Comparison of ENCODE assay signal across 15 cellular contexts in genomic region chr16:3148256-3149192, GRCh38. TPM values are rescaled to one million over a fixed set of nuclear protein-coding genes. Genes with fewer than 3 reads are reported as not detected.
DNase-seq lines count a peak whose midpoint lies in the region; ATAC-seq and TF ChIP-seq lines count a peak whose summit lies in the region.
"Had no signal": no experiment of that assay in that cellular context is flagged by ENCODE, and none has a peak within 500 bp of the region (broad histone marks: within the 10 kb centered on the region; RNA-seq: fewer than 3 reads in every experiment).

No MANE protein-coding gene starts in this region.

- POLR2A ChIA-PET in activated CD4-positive, alpha-beta T cell treated with anti-CD3 and anti-CD28 coated beads for 36 hours (lab: Charles Lee) = interaction anchor here (0.5 to 2.8 kb wide), 5 partner anchors 12 to 44 kb away, joined by 3 to 16 read pairs (median 4); partner anchors contain the start of gene ZNF213

- intact Hi-C loops in activated CD4-positive, alpha-beta T cell treated with anti-CD3 and anti-CD28 coated beads for 36 hours (cut with DNase I, micrococcal nuclease) = no loop called here

- H3K4me1 Mint-ChIP-seq in activated CD4-positive, alpha-beta T cell treated with anti-CD3 and anti-CD28 coated beads for 36 hours = peaks cover 22% of the 10 kb centered on the region
- H3K4me1 Mint-ChIP-seq in IgD-negative memory B cell = peaks cover 14 to 22% (median 19%) of the 10 kb centered on the region in 3 donors
- H3K4me1 Mint-ChIP-seq in central memory CD8-positive, alpha-beta T cell = peaks cover 37% of the 10 kb centered on the region
- peaks cover 27% of the 10 kb centered on the region for H3K4me1 Mint-ChIP-seq in osteocyte (ENCODE audit: unreplicated experiment)

- H3K36me3 Mint-ChIP-seq in activated CD4-positive, alpha-beta T cell treated with anti-CD3 and anti-CD28 coated beads for 36 hours (ENCODE audit: low read depth) = peaks cover 3% of the 10 kb centered on the region
- H3K36me3 Mint-ChIP-seq in IgD-negative memory B cell = no peaks in the 10 kb centered on the region
- H3K36me3 Mint-ChIP-seq in central memory CD8-positive, alpha-beta T cell (ENCODE audit: insufficient read depth) = peaks cover 36% of the 10 kb centered on the region
- H3K36me3 Mint-ChIP-seq in osteocyte (ENCODE audit: unreplicated experiment) = no peaks in the 10 kb centered on the region

- peak overlapping the region; percentile 79 for H3K4me3 Mint-ChIP-seq in activated CD4-positive, alpha-beta T cell treated with anti-CD3 and anti-CD28 coated beads for 36 hours
- peak overlapping the region; percentile 77 to 100 (median 88) for H3K4me3 Mint-ChIP-seq in IgD-negative memory B cell
- H3K4me3 Mint-ChIP-seq in central memory CD8-positive, alpha-beta T cell = peak overlapping the region; percentile 88
- peak overlapping the region; percentile 83 for H3K4me3 Mint-ChIP-seq in osteocyte (ENCODE audit: unreplicated experiment)

- no peak for DNase-seq in activated CD4-positive, alpha-beta T cell treated with anti-CD3 and anti-CD28 coated beads for 36 hours
- no peak for DNase-seq in activated CD4-positive, alpha-beta T cell treated with anti-CD3 and anti-CD28 coated beads for 48 hours
- no peak for DNase-seq in central memory CD8-positive, alpha-beta T cell (ENCODE audit: low spot score in 2 of 2)
- DNase-seq in osteocyte (ENCODE audit: extremely low spot score, unreplicated experiment) (no peak), NCI-H1694 (lab: John Stamatoyannopoulos, UW) (no peak)
- DNase-seq: DMS79 had no signal

- H3K27ac Mint-ChIP-seq in activated CD4-positive, alpha-beta T cell treated with anti-CD3 and anti-CD28 coated beads for 36 hours = no peak overlapping the region
- H3K27ac Mint-ChIP-seq in IgD-negative memory B cell (peak overlapping the region in 2 of 3 donors; percentile 35 to 91), osteocyte (ENCODE audit: unreplicated experiment) (peak overlapping the region; percentile 88)
- H3K27ac Mint-ChIP-seq in central memory CD8-positive, alpha-beta T cell (ENCODE audit: low read depth) = peak overlapping the region; percentile 100

- no peak for TF ChIP-seq CTCF in osteocyte (IDR thresholded peaks at IDR 0.05)

- CTCF ChIA-PET in activated CD4-positive, alpha-beta T cell treated with anti-CD3 and anti-CD28 coated beads for 36 hours (lab: Charles Lee) = interaction anchor here (0.6 to 2.9 kb wide), 13 partner anchors 13 to 116 kb away, joined by 3 to 27 read pairs (median 3); partner anchors contain the start of genes OR1F1, ZNF213 and ZSCAN10

- ATAC-seq in activated CD4-positive, alpha-beta T cell treated with anti-CD3 and anti-CD28 coated beads for 36 hours = no peak
- no peak for ATAC-seq in central memory CD8-positive, alpha-beta T cell (replicated peaks; ENCODE audit: extremely low read depth, poor library complexity, severe bottlenecking)
- ATAC-seq in HG02884 (IDR thresholded peaks at IDR 0.05; ENCODE audit: unreplicated experiment) = no peak
- ATAC-seq in HG02642 (IDR thresholded peaks at IDR 0.05; ENCODE audit: poor library complexity, unreplicated experiment) = no peak

- H3K27me3 Mint-ChIP-seq in activated CD4-positive, alpha-beta T cell treated with anti-CD3 and anti-CD28 coated beads for 36 hours = peaks cover 2% of the 10 kb centered on the region
- H3K27me3 Mint-ChIP-seq in IgD-negative memory B cell (peaks cover 1% of the 10 kb centered on the region), osteocyte (ENCODE audit: unreplicated experiment) (no peaks in the 10 kb centered on the region)
- no peaks in the 10 kb centered on the region for H3K27me3 Mint-ChIP-seq in central memory CD8-positive, alpha-beta T cell

- no peaks in the 10 kb centered on the region for H3K9me3 Mint-ChIP-seq in activated CD4-positive, alpha-beta T cell treated with anti-CD3 and anti-CD28 coated beads for 36 hours (ENCODE audit: low read depth)
- H3K9me3 Mint-ChIP-seq in IgD-negative memory B cell = peaks cover 0 to 7% (median 0%) of the 10 kb centered on the region in 3 donors
- no peaks in the 10 kb centered on the region for H3K9me3 Mint-ChIP-seq in central memory CD8-positive, alpha-beta T cell
- no peaks in the 10 kb centered on the region for H3K9me3 Mint-ChIP-seq in osteocyte (ENCODE audit: unreplicated experiment)

RNA-seq across cellular contexts. Expression of gene ZNF213, which starts 13.7 kb away (rescaled TPM):
- 1 to 10 TPM; 7.6 to 8.3 TPM for total RNA-seq in activated CD4-positive, alpha-beta T cell treated with anti-CD3 and anti-CD28 coated beads for 36 hours
- 1.9 TPM for polyA plus RNA-seq in IgD-negative memory B cell
- total RNA-seq in osteocyte = 13.4 and 14.3 TPM in 2 replicates

RNA-seq across cellular contexts. Expression of gene ZNF205, which starts 36.1 kb away (rescaled TPM):
- total RNA-seq in activated CD4-positive, alpha-beta T cell treated with anti-CD3 and anti-CD28 coated beads for 36 hours = under 1 TPM; 0.21 to 0.32 TPM
- not detected for polyA plus RNA-seq in IgD-negative memory B cell
- 14.8 and 15.9 TPM in 2 replicates for total RNA-seq in osteocyte

RNA-seq across cellular contexts. Expression of gene OR1F1, which starts 39.5 kb away (rescaled TPM):
- not detected for total RNA-seq in activated CD4-positive, alpha-beta T cell treated with anti-CD3 and anti-CD28 coated beads for 36 hours
- polyA plus RNA-seq in IgD-negative memory B cell = not detected
- total RNA-seq in osteocyte = not detected in 2 replicates
- total RNA-seq: A673, cardiac muscle cell, mucosa of descending colon, sciatic nerve, tibial nerve had no signal
- polyA plus RNA-seq: cardiac muscle cell, esophagus had no signal

RNA-seq across cellular contexts. Expression of gene ZSCAN10, which starts 49.4 kb away (rescaled TPM):
- total RNA-seq in activated CD4-positive, alpha-beta T cell treated with anti-CD3 and anti-CD28 coated beads for 36 hours = under 1 TPM; 0.11 to 0.30 TPM
- polyA plus RNA-seq in IgD-negative memory B cell = not detected
- not detected in 2 replicates for total RNA-seq in osteocyte
- total RNA-seq: A673, mucosa of descending colon, sciatic nerve, tibial nerve had no signal
- polyA plus RNA-seq: cardiac muscle cell, esophagus had no signal

Comparison
In these comparisons a context has a peak if more than half of its experiments do, and no peak if none do; other contexts are left out.
1. RNA of gene ZNF205, which starts 36.1 kb away (total RNA-seq): 14.8 to 15.9 TPM in osteocyte; 0.21 to 0.32 TPM in activated CD4-positive, alpha-beta T cell treated with anti-CD3 and anti-CD28 coated beads for 36 hours; every median in the first group is over 10 times any median in the second.
2. Peak in every context shown above with its lines, with median percentiles within 50 percentile points of each other: H3K4me3 Mint-ChIP-seq.